Comparison of ENCODE assay signal across 8 cellular contexts in genomic region chr4:5710065-5710961, GRCh38. TPM values are rescaled to one million over a fixed set of nuclear protein-coding genes. Genes with fewer than 3 reads are reported as not detected.
DNase-seq lines count a peak whose midpoint lies in the region; ATAC-seq and TF ChIP-seq lines count a peak whose summit lies in the region.

No MANE protein-coding gene starts in this region.

- in situ Hi-C loops in Panc1 (cut with HindIII; ENCODE audit: low pct_unique_long_range_greater_than_20kb, low sequenced_read_pairs): no loop called here

- no peaks in the 10 kb centered on the region for H3K27me3 ChIP-seq in Panc1 (ENCODE audit: control insufficient read depth, insufficient read depth, low read length)

- H3K4me3 ChIP-seq in Panc1 (ENCODE audit: low read depth in 2 of 2, low read length in 2 of 2) (peak overlapping the region; percentile 54 to 75), epithelial cell of esophagus (ENCODE audit: low read length) (peak overlapping the region; percentile 59)

- peak; percentile 63 for ATAC-seq in Panc1
- no peak for ATAC-seq in GM21717 (IDR thresholded peaks at IDR 0.05; ENCODE audit: unreplicated experiment)
- no peak for ATAC-seq in HG03108 (IDR thresholded peaks at IDR 0.05; ENCODE audit: unreplicated experiment)
- no peak for ATAC-seq in HG02973 (IDR thresholded peaks at IDR 0.05; ENCODE audit: unreplicated experiment)

- BruUV-seq in Panc1 (replicated peaks; lab: Mats Ljungman, UMichigan): no TSS peak

- DNase-seq in Panc1 (ENCODE audit: low read depth, low spot score) (no peak), epithelial cell of esophagus (ENCODE audit: low read depth) (peak; percentile 19), myocyte (ENCODE audit: low read depth) (peak; percentile 55), RPMI8226 (no peak)

- TF ChIP-seq CTCF in GM12873 (IDR thresholded peaks at IDR 0.05; ENCODE audit: insufficient read depth, low read depth, low read length, missing control alignments) (peak; percentile 46), Panc1 (IDR thresholded peaks at IDR 0.05) (peak; percentile 49), epithelial cell of esophagus (IDR thresholded peaks at IDR 0.05; ENCODE audit: insufficient read depth, low read depth, low read length, missing control alignments) (peak; percentile 57)

- no peaks in the 10 kb centered on the region for H3K36me3 ChIP-seq in Panc1 (ENCODE audit: control insufficient read depth, insufficient read depth, low read length)

- H3K9me3 ChIP-seq in Panc1 (ENCODE audit: control insufficient read depth, insufficient read depth, low read depth, low read length): 0 out of 2 replicates have a peak, but pooled peaks cover 5% of the 10 kb centered on the region

- CTCF ChIA-PET in Panc1 (lab: Charles Lee): no interaction called here

- H3K4me1 ChIP-seq in Panc1 (ENCODE audit: control insufficient read depth, insufficient read depth, low read length): peaks cover 9% of the 10 kb centered on the region

- H3K27ac ChIP-seq in Panc1 (ENCODE audit: low read length): peak overlapping the region; percentile 86

- POLR2A ChIA-PET in Panc1 (lab: Charles Lee): no interaction called here

- intact Hi-C loops in Panc1 (cut with micrococcal nuclease; ENCODE audit: unreplicated experiment): no loop called here

RNA-seq across cellular contexts. Expression of gene EVC, which starts 0.7 kb away (rescaled TPM):
- total RNA-seq in Panc1 (2021; ENCODE audit: unreplicated experiment) (12.1 TPM), myocyte (74.5 and 82.9 TPM in 2 replicates)
- 9.1 TPM for polyA plus RNA-seq in Panc1 (2012; ENCODE audit: insufficient read length)
- polyA plus RNA-seq in myocyte (2012): 40.7 TPM

RNA-seq across cellular contexts. Expression of gene EVC2, which starts 2.0 kb away (rescaled TPM):
- total RNA-seq in Panc1 (2021; ENCODE audit: unreplicated experiment) (not detected), myocyte (10.8 and 11.6 TPM in 2 replicates)
- not detected for polyA plus RNA-seq in Panc1 (2012; ENCODE audit: insufficient read length)
- polyA plus RNA-seq in myocyte (2012): 7.0 TPM

Comparison
In these comparisons a context has a peak if more than half of its experiments do, and no peak if none do; other contexts are left out.
1. DNase-seq: peak in epithelial cell of esophagus (single experiment) and myocyte (single experiment); none in Panc1 (single experiment) and RPMI8226 (single experiment).
2. RNA of gene EVC2, which starts 2.0 kb away (total RNA-seq): 10.8 to 11.6 TPM in myocyte; not detected in Panc1 (single experiment); every median in the first group is over 10 times any median in the second.
3. Peak in every context shown above with its lines, with median percentiles within 50 percentile points of each other: CTCF ChIP-seq.